31 cellular contexts compared by ENCODE assay signal in genomic region chr17:39746145-39746461, GRCh38. TPM values are rescaled to one million over a fixed set of nuclear protein-coding genes. Genes with fewer than 3 reads are reported as not detected.
"Had no signal": no experiment of that assay in that cellular context is flagged by ENCODE, and none has a peak within 500 bp of the region (broad histone marks: within the 10 kb centered on the region; RNA-seq: fewer than 3 reads in every experiment).

No MANE protein-coding gene starts in this region.

- H3K27ac ChIP-seq: ascending aorta, cardiac muscle cell, PC-9, SJSA1, VCaP had no signal

- H3K9me3 ChIP-seq: ascending aorta, MG63, SJSA1, SK-N-SH had no signal

- H3K27me3 ChIP-seq: cardiac muscle cell, MG63, SJSA1 had no signal

- ATAC-seq: activated T-cell treated with anti-CD3 and anti-CD28 coated beads, Interleukin-2, amount 50 U/mL, for 72 hours; activated T-helper 17 cell treated with anti-CD3 and anti-CD28 coated beads, Interleukin-2, amount 50 U/mL, for 72 hours had no signal

- H3K4me3 ChIP-seq: ascending aorta, cardiac muscle cell, MG63, PC-9, SJSA1 had no signal

- H3K4me1 Mint-ChIP-seq: activated B cell treated with CpG ODN at 0.5 μM for 24 hours; activated naive CD8-positive, alpha-beta T cell treated with anti-CD3 and anti-CD28 coated beads for 36 hours; activated T-helper 17 cell treated with anti-CD3 and anti-CD28 coated beads, Interleukin-2, amount 50 U/mL, for 72 hours had no signal

- H3K36me3 Mint-ChIP-seq: activated naive CD8-positive, alpha-beta T cell treated with anti-CD3 and anti-CD28 coated beads for 36 hours had no signal

- H3K36me3 ChIP-seq: ascending aorta, cardiac muscle cell, MG63, SJSA1 had no signal

- H3K9me3 Mint-ChIP-seq: activated B cell treated with CpG ODN at 0.5 μM for 24 hours; activated CD4-positive, alpha-beta memory T cell treated with anti-CD3 and anti-CD28 coated beads, Interleukin-2, amount 10 ng/mL, durations not matched to agents 7 days and 5 days; activated naive CD8-positive, alpha-beta T cell treated with anti-CD3 and anti-CD28 coated beads for 36 hours; activated T-cell treated with anti-CD3 and anti-CD28 coated beads, Interleukin-2, amount 50 U/mL, for 72 hours; activated T-helper 17 cell treated with anti-CD3 and anti-CD28 coated beads, Interleukin-2, amount 50 U/mL, for 72 hours; T-helper 1 cell treated with Interleukin-12 subunit alpha and Interleukin-12 subunit beta and Interleukin-4 antibody, amounts not matched to agents 30 μg/mL and 1 μg/mL, for 36 hours had no signal

- DNase-seq: activated B cell treated with CpG ODN at 0.5 μM for 24 hours; activated CD4-positive, alpha-beta memory T cell treated with anti-CD3 and anti-CD28 coated beads, Interleukin-2, amount 10 ng/mL, durations not matched to agents 7 days and 5 days; activated CD4-positive, alpha-beta T cell treated with anti-CD3 and anti-CD28 coated beads for 4 hours; activated CD4-positive, CD25-positive, alpha-beta regulatory T cell treated with anti-CD3 and anti-CD28 coated beads, Interleukin-2, amount 50 U/mL, for 72 hours; activated effector memory CD4-positive, alpha-beta T cell treated with anti-CD3 and anti-CD28 coated beads, Interleukin-2, amount 50 U/mL, for 16 hours; activated naive CD4-positive, alpha-beta T cell; activated naive CD4-positive, alpha-beta T cell treated with anti-CD3 and anti-CD28 coated beads, Interleukin-2, amount 50 U/mL, for 16 hours; activated naive CD8-positive, alpha-beta T cell treated with anti-CD3 and anti-CD28 coated beads for 36 hours; activated T-cell treated with anti-CD3 and anti-CD28 coated beads, Interleukin-2, amount 50 U/mL, for 1 hour; activated T-cell treated with anti-CD3 and anti-CD28 coated beads, Interleukin-2, amount 50 U/mL, for 72 hours; amniotic stem cell; Kasumi-1; KG1; MG63; NCI-H1092; NCI-H1436 treated with DMSO at 0.1 percent for 48 hours; NCI-H1694 treated with DMSO at 0.1 percent for 48 hours; NCI-H2029; NCI-H510A; NCI-H526; NCI-H748 treated with DMSO at 0.1 percent for 48 hours; PC-9; SHP77 treated with DMSO at 0.1 percent for 48 hours; SK-N-SH had no signal

- H3K27ac Mint-ChIP-seq: activated B cell treated with CpG ODN at 0.5 μM for 24 hours; activated CD4-positive, alpha-beta memory T cell treated with anti-CD3 and anti-CD28 coated beads, Interleukin-2, amount 10 ng/mL, durations not matched to agents 7 days and 5 days; activated naive CD8-positive, alpha-beta T cell treated with anti-CD3 and anti-CD28 coated beads for 36 hours; activated T-cell treated with anti-CD3 and anti-CD28 coated beads, Interleukin-2, amount 50 U/mL, for 72 hours; activated T-helper 17 cell treated with anti-CD3 and anti-CD28 coated beads, Interleukin-2, amount 50 U/mL, for 72 hours; T-helper 1 cell treated with Interleukin-12 subunit alpha and Interleukin-12 subunit beta and Interleukin-4 antibody, amounts not matched to agents 30 μg/mL and 1 μg/mL, for 36 hours had no signal

- H3K4me3 Mint-ChIP-seq: activated B cell treated with CpG ODN at 0.5 μM for 24 hours; activated CD4-positive, alpha-beta memory T cell treated with anti-CD3 and anti-CD28 coated beads, Interleukin-2, amount 10 ng/mL, durations not matched to agents 7 days and 5 days; activated naive CD8-positive, alpha-beta T cell treated with anti-CD3 and anti-CD28 coated beads for 36 hours; activated T-cell treated with anti-CD3 and anti-CD28 coated beads, Interleukin-2, amount 50 U/mL, for 72 hours; activated T-helper 17 cell treated with anti-CD3 and anti-CD28 coated beads, Interleukin-2, amount 50 U/mL, for 72 hours; T-helper 1 cell treated with Interleukin-12 subunit alpha and Interleukin-12 subunit beta and Interleukin-4 antibody, amounts not matched to agents 30 μg/mL and 1 μg/mL, for 36 hours had no signal

- H3K27me3 Mint-ChIP-seq: activated CD4-positive, alpha-beta memory T cell treated with anti-CD3 and anti-CD28 coated beads, Interleukin-2, amount 10 ng/mL, durations not matched to agents 7 days and 5 days; activated naive CD8-positive, alpha-beta T cell treated with anti-CD3 and anti-CD28 coated beads for 36 hours; activated T-helper 17 cell treated with anti-CD3 and anti-CD28 coated beads, Interleukin-2, amount 50 U/mL, for 72 hours had no signal

RNA-seq across cellular contexts. Expression of gene GRB7, which starts 8.4 kb away (rescaled TPM):
- total RNA-seq: activated CD8-positive, alpha-beta memory T cell treated with anti-CD3 and anti-CD28 coated beads for 36 hours; SJSA1 had no signal
- polyA plus RNA-seq: SK-N-SH had no signal
